Comparison of ENCODE assay signal across 25 cellular contexts in genomic region chr3:121999931-122000330, GRCh38. TPM values are rescaled to one million over a fixed set of nuclear protein-coding genes. Genes with fewer than 3 reads are reported as not detected.
"Had no signal": no experiment of that assay in that cellular context is flagged by ENCODE, and none has a peak within 500 bp of the region (broad histone marks: within the 10 kb centered on the region; RNA-seq: fewer than 3 reads in every experiment).

No MANE protein-coding gene starts in this region.

- FAIRE-seq: islet of Langerhans, urothelium cell line had no signal

- H3K4me1 ChIP-seq: parathyroid adenoma had no signal

- H3K36me3 ChIP-seq: heart left ventricle, prostate gland, right lobe of liver, suprapubic skin, thyroid gland had no signal

- H3K9me3 ChIP-seq: heart left ventricle, prostate gland, right lobe of liver, suprapubic skin, thyroid gland had no signal

- H3K4me3 Mint-ChIP-seq: naive thymus-derived CD4-positive, alpha-beta T cell; nephron progenitor cell; stimulated activated effector memory CD8-positive, alpha-beta T cell treated with anti-CD3 and anti-CD28 coated beads, Interleukin-12 subunit alpha, Interleukin-12 subunit beta, amount 100 ng/mL, for 72 hours; type B pancreatic cell had no signal

- H3K9me3 Mint-ChIP-seq: naive thymus-derived CD4-positive, alpha-beta T cell; nephron progenitor cell; stimulated activated effector memory CD8-positive, alpha-beta T cell treated with anti-CD3 and anti-CD28 coated beads, Interleukin-12 subunit alpha, Interleukin-12 subunit beta, amount 100 ng/mL, for 72 hours; type B pancreatic cell had no signal

- H3K4me3 ChIP-seq: coronary artery, heart left ventricle, prostate gland, right lobe of liver, suprapubic skin, thyroid gland had no signal

- ATAC-seq: heart left ventricle; naive thymus-derived CD4-positive, alpha-beta T cell; right lobe of liver; stimulated activated effector memory CD8-positive, alpha-beta T cell treated with anti-CD3 and anti-CD28 coated beads, Interleukin-12 subunit alpha, Interleukin-12 subunit beta, amount 100 ng/mL, for 72 hours had no signal

- H3K27ac ChIP-seq: coronary artery, parathyroid adenoma, prostate gland, right lobe of liver, suprapubic skin, thyroid gland had no signal

- H3K36me3 Mint-ChIP-seq: naive thymus-derived CD4-positive, alpha-beta T cell; stimulated activated effector memory CD8-positive, alpha-beta T cell treated with anti-CD3 and anti-CD28 coated beads, Interleukin-12 subunit alpha, Interleukin-12 subunit beta, amount 100 ng/mL, for 72 hours; type B pancreatic cell had no signal

- DNase-seq: effector CD8-positive, alpha-beta T cell; foreskin melanocyte; heart left ventricle; hypothalamus; kidney glomerular epithelial cell; naive thymus-derived CD4-positive, alpha-beta T cell; nephron progenitor cell; retina; right lobe of liver; stimulated activated CD4-positive, alpha-beta T cell treated with anti-CD3 and anti-CD28 coated beads, Interleukin-4, amount 100 ng/mL, for 1 hour; stimulated activated CD8-positive, alpha-beta memory T cell treated with anti-CD3 and anti-CD28 coated beads, Interleukin-4, amount 100 ng/mL, for 48 hours; thyroid gland had no signal

- H3K27me3 ChIP-seq: right lobe of liver, suprapubic skin, thyroid gland had no signal

- H3K27ac Mint-ChIP-seq: naive thymus-derived CD4-positive, alpha-beta T cell; nephron progenitor cell; stimulated activated effector memory CD8-positive, alpha-beta T cell treated with anti-CD3 and anti-CD28 coated beads, Interleukin-12 subunit alpha, Interleukin-12 subunit beta, amount 100 ng/mL, for 72 hours; type B pancreatic cell had no signal

RNA-seq across cellular contexts. Expression of gene ILDR1, which starts 22.1 kb away (rescaled TPM):
- total RNA-seq: dermis microvascular lymphatic vessel endothelial cell, glomerular endothelial cell, lung microvascular endothelial cell, mesenteric fat pad, omental fat pad had no signal
- polyA plus RNA-seq: heart left ventricle; naive thymus-derived CD4-positive, alpha-beta T cell had no signal

RNA-seq across cellular contexts. Expression of gene CD86, which starts 55.2 kb away (rescaled TPM):
- total RNA-seq: dermis microvascular lymphatic vessel endothelial cell, glomerular endothelial cell, lung microvascular endothelial cell had no signal
